Comparison of ENCODE assay signal across 1 cellular context in genomic region chr10:4372601-4373000, GRCh38.
TF ChIP-seq lines count a peak whose summit lies in the region.

No MANE protein-coding gene starts in this region.

TF ChIP-seq in GM23338, 12 proteins besides CTCF, POLR2A, EP300 and RAD21 (continued from another document):
- TF ChIP-seq ETS1 (IDR thresholded peaks at IDR 0.05) (no peak), POLR2AphosphoS5 (IDR thresholded peaks at IDR 0.05; ENCODE audit: low read depth) (no peak), EZH2phosphoT487 (IDR thresholded peaks at IDR 0.05; ENCODE audit: unreplicated experiment) (no peak), CREB1 (CRISPR knock-in tag; IDR thresholded peaks at IDR 0.05; ENCODE audit: low read depth) (no peak), ZNF462 (CRISPR knock-in tag; IDR thresholded peaks at IDR 0.05) (no peak), ZNF114 (CRISPR knock-in tag; IDR thresholded peaks at IDR 0.05) (no peak)
TF ChIP-seq in GM23338: peak in this region for 0.
